In the genomic region with DNA sequence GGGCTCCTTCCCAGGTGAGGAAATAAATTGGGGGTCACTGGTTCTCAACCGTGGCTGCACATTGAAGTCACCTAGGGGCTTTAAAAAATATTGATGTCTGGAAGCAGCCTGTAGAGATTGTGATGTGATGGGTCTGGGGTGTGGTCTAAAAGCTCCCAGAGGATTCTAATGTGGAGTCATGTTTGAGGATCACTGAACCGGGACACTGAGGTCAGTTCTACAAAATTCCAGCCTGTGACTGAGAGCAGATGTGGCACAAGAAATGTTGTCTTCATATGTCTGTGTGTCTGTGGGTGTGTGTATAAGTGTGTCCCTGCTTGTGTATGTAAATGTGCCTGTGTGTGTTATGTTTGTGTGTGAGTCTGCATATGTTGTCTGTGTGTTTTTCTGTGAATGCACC, we compare ENCODE assay signal across 17 cellular contexts.
"Had no signal": no experiment of that assay in that cellular context is flagged by ENCODE, and none has a peak within 500 bp of the region (broad histone marks: within the 10 kb centered on the region; RNA-seq: fewer than 3 reads in every experiment).

No MANE protein-coding gene starts in this region.

- DNase-seq: activated CD4-positive, alpha-beta T cell treated with anti-CD3 and anti-CD28 coated beads, Interleukin-2, amount 50 U/mL, for 1 hour; activated CD4-positive, CD25-positive, alpha-beta regulatory T cell; activated T-cell treated with anti-CD3 and anti-CD28 coated beads for 4 hours; amygdala; brain microvascular endothelial cell; foreskin fibroblast; heart right ventricle; small intestine; stimulated activated naive B cell treated with anti-CD40 and anti-IgM and Interleukin-4, amounts not matched to agents 10 μg/mL and 1 μg/mL and 100 μg/mL, for 72 hours; T-helper 17 cell; trophoblast cell had no signal

- H3K36me3 ChIP-seq: brain microvascular endothelial cell, esophagus muscularis mucosa, heart right ventricle, right atrium auricular region had no signal

- H3K4me3 ChIP-seq: esophagus muscularis mucosa, heart right ventricle, right atrium auricular region had no signal

- H3K36me3 Mint-ChIP-seq: activated naive CD8-positive, alpha-beta T cell had no signal

- H3K9me3 Mint-ChIP-seq: activated T-helper 2 cell treated with anti-CD3 and anti-CD28 coated beads, Interferon-gamma antibody, Interleukin-2, Interleukin-4, amounts not matched to agents 10 μg/mL and 5 μg/mL and 100 μg/mL, durations not matched to agents 14 hours and 24 hours and 36 hours had no signal

- FAIRE-seq: islet of Langerhans, small intestine, TTC549 had no signal

- ATAC-seq: heart right ventricle; stimulated activated naive B cell treated with anti-CD40 and anti-IgM and Interleukin-4, amounts not matched to agents 10 μg/mL and 1 μg/mL and 100 μg/mL, for 72 hours; T-helper 17 cell had no signal

- H3K4me3 Mint-ChIP-seq: activated naive CD8-positive, alpha-beta T cell; stimulated activated naive B cell treated with anti-CD40 and anti-IgM and Interleukin-4, amounts not matched to agents 10 μg/mL and 1 μg/mL and 100 μg/mL, for 72 hours; T-helper 17 cell had no signal

- H3K27me3 ChIP-seq: esophagus muscularis mucosa, right atrium auricular region had no signal

- H3K27ac Mint-ChIP-seq: activated naive CD8-positive, alpha-beta T cell; activated T-helper 2 cell treated with anti-CD3 and anti-CD28 coated beads, Interferon-gamma antibody, Interleukin-2, Interleukin-4, amounts not matched to agents 10 μg/mL and 5 μg/mL and 100 μg/mL, durations not matched to agents 14 hours and 24 hours and 36 hours; stimulated activated naive B cell treated with anti-CD40 and anti-IgM and Interleukin-4, amounts not matched to agents 10 μg/mL and 1 μg/mL and 100 μg/mL, for 72 hours; T-helper 17 cell had no signal

- H3K27ac ChIP-seq: brain microvascular endothelial cell, esophagus muscularis mucosa, heart right ventricle, right atrium auricular region had no signal
